In the genomic region with DNA sequence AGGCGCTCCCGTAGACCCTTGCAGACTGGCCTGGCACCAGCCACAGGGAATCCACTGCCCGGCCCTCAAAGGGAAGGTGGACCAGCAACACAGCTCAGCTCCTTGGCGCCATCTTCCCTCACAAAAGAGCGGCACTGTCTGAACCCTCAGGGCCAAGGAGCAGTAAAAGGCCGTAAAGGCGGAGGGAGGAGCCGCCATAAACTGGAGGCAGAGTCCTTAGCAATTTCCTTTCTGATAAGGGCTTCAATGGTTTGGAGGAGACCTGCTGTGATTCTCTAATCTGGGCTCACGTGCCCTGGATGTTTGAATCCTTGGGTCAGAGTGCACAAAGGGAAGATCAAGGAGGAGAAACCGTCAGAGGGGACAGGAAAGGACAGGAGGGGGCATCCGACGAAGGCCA, we compare ENCODE assay signal across 23 cellular contexts. TPM values are rescaled to one million over a fixed set of nuclear protein-coding genes. Genes with fewer than 3 reads are reported as not detected.
DNase-seq lines count a peak whose midpoint lies in the region; ATAC-seq, FAIRE-seq and TF ChIP-seq lines count a peak whose summit lies in the region.
"Had no signal": no experiment of that assay in that cellular context is flagged by ENCODE, and none has a peak within 500 bp of the region (broad histone marks: within the 10 kb centered on the region; RNA-seq: fewer than 3 reads in every experiment).

No MANE protein-coding gene starts in this region.

- no peak overlapping the region for H2AFZ ChIP-seq in H1 (ENCODE audit: low read length)

- H4K5ac ChIP-seq in H1 (ENCODE audit: insufficient read length, low read depth, low read length), result no peak overlapping the region

- H4K20me1 ChIP-seq in H1 (replicated peaks in 1 of 2; ENCODE audit: control insufficient read depth in 1 of 2, insufficient read depth in 2 of 2, low read length in 2 of 2), result no peaks in the 10 kb centered on the region
- H4K20me1 ChIP-seq: BLaER1 had no signal

- no peak overlapping the region for H3K4ac ChIP-seq in H1 (replicated peaks; ENCODE audit: insufficient read length, low read depth, low read length)

- peak overlapping the region; percentile 70 for H4K91ac ChIP-seq in H1 (replicated peaks; ENCODE audit: insufficient read length, low read length)

- H2BK15ac ChIP-seq in H1 (ENCODE audit: low read length), result no peak overlapping the region

- H3K23me2 ChIP-seq in H1 (ENCODE audit: low read depth, low read length), result no peaks in the 10 kb centered on the region

- H3K9me3 Mint-ChIP-seq in activated naive CD4-positive, alpha-beta T cell treated with anti-CD3 and anti-CD28 coated beads, Interleukin-2, amount 10 ng/mL, durations not matched to agents 7 days and 5 days, result no peaks in the 10 kb centered on the region

- CTCF ChIA-PET in H1 (lab: Charles Lee; ENCODE audit: partially characterized antibody), result interaction anchor here (0.6 to 1.4 kb wide), 5 partner anchors 9 to 290 kb away, joined by 3 read pairs; no protein-coding TSS in a partner anchor
- CTCF ChIA-PET in activated naive CD4-positive, alpha-beta T cell treated with anti-CD3 and anti-CD28 coated beads, Interleukin-2, amount 10 ng/mL, durations not matched to agents 7 days and 5 days (lab: Charles Lee), result no interaction called here

- no peak overlapping the region for H3K14ac ChIP-seq in H1 (ENCODE audit: insufficient read length)

- peaks cover 9% of the 10 kb centered on the region for H3K27me3 Mint-ChIP-seq in activated naive CD4-positive, alpha-beta T cell treated with anti-CD3 and anti-CD28 coated beads, Interleukin-2, amount 10 ng/mL, durations not matched to agents 7 days and 5 days
- H3K27me3 Mint-ChIP-seq: CD4-positive, alpha-beta memory T cell had no signal

- H2BK12ac ChIP-seq in H1 (ENCODE audit: low read depth, low read length), result peak overlapping the region; percentile 60; the same call in 1 of the 2 replicates

- TF ChIP-seq CTCF in H1 (IDR thresholded peaks at IDR 0.05; ENCODE audit: control extremely low read depth in 1 of 3, insufficient read depth in 1 of 3, low read depth in 1 of 3, low read length in 3 of 3) (peak; percentile 18 to 45 (median 42); a peak in 2 of 4 replicates), mucosa of descending colon (IDR thresholded peaks at IDR 0.05) (no peak), body of pancreas (IDR thresholded peaks at IDR 0.05) (no peak)

- peak overlapping the region; percentile 61; the same call in 1 of the 2 replicates for H2BK5ac ChIP-seq in H1 (ENCODE audit: low read depth, low read length)

- no peaks in the 10 kb centered on the region for H3K79me1 ChIP-seq in H1 (ENCODE audit: low read depth, low read length)

- FAIRE-seq in H1 (lab: Jason Lieb, UNC), result no peak
- FAIRE-seq: GM12891, RCC 7860 had no signal

- peaks cover 22% of the 10 kb centered on the region for H3K4me1 ChIP-seq in HUES48 (ENCODE audit: control insufficient read depth, insufficient read depth, low read length)
- peaks cover 8 to 17% (median 12%) of the 10 kb centered on the region in 4 experiments for H3K4me1 ChIP-seq in H1 (replicated peaks in 1 of 4; ENCODE audit: control insufficient read depth in 3 of 4, insufficient read depth in 4 of 4, low read length in 3 of 4)
- H3K4me1 ChIP-seq in mucosa of descending colon (ENCODE audit: low read depth), result peaks cover 10% of the 10 kb centered on the region
- H3K4me1 ChIP-seq in body of pancreas, result no peaks in the 10 kb centered on the region
- H3K4me1 ChIP-seq: BLaER1, HAP-1 had no signal

- H3K36me3 Mint-ChIP-seq in activated naive CD4-positive, alpha-beta T cell treated with anti-CD3 and anti-CD28 coated beads, Interleukin-2, amount 10 ng/mL, durations not matched to agents 7 days and 5 days, result no peaks in the 10 kb centered on the region
- H3K36me3 Mint-ChIP-seq: CD4-positive, alpha-beta memory T cell had no signal

- 0 out of 2 replicates have a peak overlapping the region, but pooled peaks have one; percentile 80 for H2AK5ac ChIP-seq in H1 (ENCODE audit: low read depth, low read length)

- ATAC-seq in mucosa of descending colon (peak; percentile 98), body of pancreas (no peak)

- POLR2A ChIA-PET in H1 (lab: Charles Lee; ENCODE audit: partially characterized antibody), result interaction anchor here (1.3 to 1.8 kb wide), 2 partner anchors 10 to 14 kb away, joined by 3 to 4 read pairs; no protein-coding TSS in a partner anchor

- 93% methylated on average over 12 of the region's 12 CpGs; no CpG with 5 or more reads in 1 of the 2 experiments for WGBS in H1 (ENCODE audit: extremely low coverage in 1 of 2, insufficient coverage in 1 of 2, insufficient read length in 1 of 2, insufficient replicate concordance in 2 of 2, low coverage in 1 of 2, low lambda C conversion rate in 2 of 2, missing lambda C conversion rate in 1 of 2), 2 experiments
- WGBS in body of pancreas, 2 donors, result 86 to 93% methylated on average over 9 to 12 of the region's 12 CpGs

- peak overlapping the region; percentile 94; the same call in 1 of the 2 replicates for H2BK20ac ChIP-seq in H1 (ENCODE audit: low read length)

- H3K27ac ChIP-seq in HUES48 (ENCODE audit: low read depth, low read length) (peak overlapping the region; percentile 40), H1 (ENCODE audit: low read depth, low read length) (no peak overlapping the region), body of pancreas (no peak overlapping the region)
- H3K27ac ChIP-seq: BLaER1, HL-60, SJCRH30 had no signal

- H3K36me3 ChIP-seq in HUES48 (ENCODE audit: control insufficient read depth, insufficient read depth, low read length), result no peaks in the 10 kb centered on the region
- H3K36me3 ChIP-seq in H1 (ENCODE audit: control insufficient read depth in 2 of 4, insufficient read depth in 4 of 4, low read length in 3 of 4), result no peaks in the 10 kb centered on the region
- H3K36me3 ChIP-seq in mucosa of descending colon (ENCODE audit: low read depth), result no peaks in the 10 kb centered on the region
- no peaks in the 10 kb centered on the region for H3K36me3 ChIP-seq in body of pancreas (replicated peaks in 1 of 2; ENCODE audit: insufficient read depth in 1 of 2, low read depth in 2 of 2)
- H3K36me3 ChIP-seq: BLaER1, HAP-1, SJCRH30 had no signal

- peaks cover 1% of the 10 kb centered on the region for H3K4me1 Mint-ChIP-seq in activated naive CD4-positive, alpha-beta T cell treated with anti-CD3 and anti-CD28 coated beads, Interleukin-2, amount 10 ng/mL, durations not matched to agents 7 days and 5 days
- H3K4me1 Mint-ChIP-seq: CD4-positive, alpha-beta memory T cell had no signal

- no peak overlapping the region for H3K23ac ChIP-seq in H1 (ENCODE audit: insufficient read length)

- TF ChIP-seq RAD21 in H1 (IDR thresholded peaks at IDR 0.05 in 1 of 2, conservative IDR thresholded peaks at IDR 0.05 in 1 of 2; ENCODE audit: low read depth in 2 of 2, low read length in 2 of 2), result peak; percentile 37 to 59; a peak in 3 of 4 replicates

- H3K27ac Mint-ChIP-seq in activated naive CD4-positive, alpha-beta T cell treated with anti-CD3 and anti-CD28 coated beads, Interleukin-2, amount 10 ng/mL, durations not matched to agents 7 days and 5 days, result no peak overlapping the region

- no peak overlapping the region for H2BK120ac ChIP-seq in H1 (replicated peaks; ENCODE audit: low read depth, low read length)

- H3K9ac ChIP-seq in HUES48 (ENCODE audit: low read depth, low read length), result no peak overlapping the region
- H3K9ac ChIP-seq in H1 (replicated peaks in 1 of 4; ENCODE audit: extremely low read depth in 1 of 4, low read depth in 3 of 4, low read length in 3 of 4), result no peak overlapping the region
- H3K9ac ChIP-seq: BLaER1 had no signal

- H3K18ac ChIP-seq in H1 (ENCODE audit: extremely low read depth, low read length), result peak overlapping the region; percentile 2

- TF ChIP-seq EP300 in H1 (IDR thresholded peaks at IDR 0.05; ENCODE audit: borderline replicate concordance in 1 of 2, low read depth in 2 of 2, low read length in 2 of 2), result no peak

- H3K4me3 ChIP-seq in HUES48 (ENCODE audit: low read depth, low read length) (no peak overlapping the region), H1 (ENCODE audit: extremely low read depth in 1 of 4, insufficient read depth in 2 of 4, low read depth in 3 of 4, low read length in 4 of 4) (no peak overlapping the region), mucosa of descending colon (no peak overlapping the region), body of pancreas (no peak overlapping the region)
- H3K4me3 ChIP-seq: BLaER1, HAP-1, SJCRH30 had no signal

- intact Hi-C loops in mucosa of descending colon (cut with DNase I, micrococcal nuclease) (no loop called here), body of pancreas (cut with DNase I) (no loop called here)

- no peak overlapping the region for H3K56ac ChIP-seq in H1 (replicated peaks; ENCODE audit: insufficient read length, low read depth, low read length)

- H3K9me3 ChIP-seq in HUES48 (ENCODE audit: control insufficient read depth, insufficient read depth, low read length) (no peaks in the 10 kb centered on the region), H1 (ENCODE audit: insufficient read depth in 2 of 2, low read depth in 1 of 2, low read length in 1 of 2) (no peaks in the 10 kb centered on the region), mucosa of descending colon (no peaks in the 10 kb centered on the region), body of pancreas (no peaks in the 10 kb centered on the region)
- H3K9me3 ChIP-seq: BLaER1, HAP-1, SJCRH30 had no signal

- H3K4me3 Mint-ChIP-seq in activated naive CD4-positive, alpha-beta T cell treated with anti-CD3 and anti-CD28 coated beads, Interleukin-2, amount 10 ng/mL, durations not matched to agents 7 days and 5 days, result no peak overlapping the region
- H3K4me3 Mint-ChIP-seq: CD4-positive, alpha-beta memory T cell had no signal

- no peak overlapping the region for H4K8ac ChIP-seq in H1 (ENCODE audit: extremely low read depth, insufficient read depth, low read length)

- no peak for TF ChIP-seq POLR2A in H1 (IDR thresholded peaks at IDR 0.05; ENCODE audit: control extremely low read depth in 1 of 2, low read depth in 2 of 2, low read length in 2 of 2)
- no peak for TF ChIP-seq POLR2A in body of pancreas (IDR thresholded peaks at IDR 0.05)

- H3K27me3 ChIP-seq in HUES48 (ENCODE audit: control insufficient read depth, insufficient read depth, low read length), result no peaks in the 10 kb centered on the region
- no peaks in the 10 kb centered on the region for H3K27me3 ChIP-seq in H1 (replicated peaks in 1 of 4; ENCODE audit: control insufficient read depth in 3 of 4, extremely low read depth in 1 of 4, insufficient read depth in 3 of 4, low read length in 3 of 4)
- H3K27me3 ChIP-seq in body of pancreas, result no peaks in the 10 kb centered on the region
- H3K27me3 ChIP-seq: BLaER1, SJCRH30 had no signal

- H3K4me2 ChIP-seq in H1 (ENCODE audit: insufficient read depth in 1 of 2, low read depth in 2 of 2, low read length in 2 of 2), result no peak overlapping the region
- H3K4me2 ChIP-seq: BLaER1 had no signal

- no peaks in the 10 kb centered on the region for H3K79me2 ChIP-seq in H1 (ENCODE audit: control insufficient read depth in 1 of 2, insufficient read depth in 2 of 2, low read length in 2 of 2)

- DNase-seq in H1 (ENCODE audit: low read depth in 1 of 2, low spot score in 2 of 2), result no peak
- DNase-seq in mucosa of descending colon, result peak; percentile 79 to 91 (median 86)
- no peak for DNase-seq in hypothalamus (lab: John Stamatoyannopoulos, UW)
- DNase-seq in C1 segment of cervical spinal cord (lab: John Stamatoyannopoulos, UW), result no peak
- DNase-seq in activated naive CD4-positive, alpha-beta T cell treated with anti-CD3 and anti-CD28 coated beads, Interleukin-2, amount 10 ng/mL, durations not matched to agents 7 days and 5 days, result no peak
- no peak for DNase-seq in body of pancreas
- DNase-seq: ACHN; CD4-positive, alpha-beta memory T cell; DND-41; KG1; NCI-H1092 treated with DMSO at 0.1 percent for 48 hours; NCI-H1436 treated with DMSO at 0.1 percent for 48 hours; NCI-H2029; NCI-H226; NCI-H510A treated with DMSO at 0.1 percent for 48 hours; NCI-H82; SJCRH30 had no signal

RNA-seq across cellular contexts. Expression of gene AXIN2, which starts 15.5 kb away (rescaled TPM):
- total RNA-seq in H1 (2021; fragmentation: NEBNext Ultra II Directional; extraction: Animal tissue kit (Norgen Biotek cat#: 25700)), result 31.7 and 33.4 TPM in 2 replicates
- 17.7 and 24.2 TPM in 2 replicates for polyA plus RNA-seq in H1 (2011; rRNA removed)
- 19.3 TPM for polyA plus RNA-seq in H1 (2011; cell fraction: cytosol; rRNA removed)
- polyA plus RNA-seq in H1 (2011; cell fraction: nucleus; rRNA removed), result 36.2 TPM
- 18.3 to 25.8 TPM (median 20.3 TPM) in 4 replicates for polyA plus RNA-seq in H1 (2012, experiment 1 of 2)
- 9.2 TPM for polyA plus RNA-seq in H1 (2012, experiment 2 of 2)
- 17.7 TPM for polyA plus RNA-seq in H1 (2013, experiment 1 of 2)
- polyA plus RNA-seq in H1 (2013, experiment 2 of 2), result 15.4 TPM
- 14.1 and 21.3 TPM in 2 replicates for polyA minus RNA-seq in H1 (2011; rRNA and poly(A)+ RNA removed)
- polyA minus RNA-seq in H1 (2011; cell fraction: cytosol; rRNA and poly(A)+ RNA removed), result 21.3 TPM
- 44.5 TPM for polyA minus RNA-seq in H1 (2011; cell fraction: nucleus; rRNA and poly(A)+ RNA removed)
- 10 to 100 TPM; 27.6 to 63.3 (median 39.3) TPM for total RNA-seq in mucosa of descending colon
- total RNA-seq in body of pancreas, result 10 to 100 TPM in 1 of 2 donors, 1 to 10 TPM in 1; 5.4 to 16.2 TPM

Comparison
In these comparisons a context has a peak if more than half of its experiments do, and no peak if none do; other contexts are left out.
1. DNase-seq: peak in mucosa of descending colon (3 of 3); none in H1 (0 of 2), hypothalamus (0 of 51), C1 segment of cervical spinal cord (0 of 14), activated naive CD4-positive, alpha-beta T cell treated with anti-CD3 and anti-CD28 coated beads, Interleukin-2, amount 10 ng/mL, durations not matched to agents 7 days and 5 days (single experiment) and body of pancreas (0 of 4).
2. CTCF ChIP-seq: peak in H1 (3 of 3); none in mucosa of descending colon (single experiment) and body of pancreas (0 of 7).